Comparison of ENCODE assay signal across 8 cellular contexts in genomic region chr12:26832817-26833691, GRCh38.
DNase-seq lines count a peak whose midpoint lies in the region; ATAC-seq and TF ChIP-seq lines count a peak whose summit lies in the region.

ITPR2 (minus strand) TSS chr12:26833194; CDS start chr12:26832781, 413 bp downstream.

- TF ChIP-seq CTCF in AG09309 (IDR thresholded peaks at IDR 0.05; ENCODE audit: control insufficient read depth, insufficient read depth, low read depth, low read length, missing control alignments), result no peak

- DNase-seq in AG09309 (ENCODE audit: low read depth) (no peak), NCI-H2196 treated with DMSO at 0.1 percent for 48 hours (lab: John Stamatoyannopoulos, UW; ENCODE audit: unreplicated experiment) (peak; percentile 100), islet precursor cell (peak; percentile 99)
- DNase-seq in activated CD4-positive, CD25-positive, alpha-beta regulatory T cell (lab: John Stamatoyannopoulos, UW), result peak; percentile 78 to 89 (median 85)
- DNase-seq in central memory CD4-positive, alpha-beta T cell, result peak; percentile 85
- DNase-seq in stimulated activated CD4-positive, alpha-beta T cell treated with anti-CD3 and anti-CD28 coated beads, Interleukin-15, amount 100 ng/mL, for 1 hour (ENCODE audit: low read depth in 1 of 2, low spot score in 1 of 2), result peak; percentile 82 to 92

- H3K4me3 ChIP-seq in AG09309 (ENCODE audit: control insufficient read depth, low read depth, low read length), result peak within 1 kb of the TSS; percentile 97

- peak; percentile 82 for ATAC-seq in GM18868 (IDR thresholded peaks at IDR 0.05; ENCODE audit: unreplicated experiment)
- ATAC-seq in HG03103 (IDR thresholded peaks at IDR 0.05; ENCODE audit: low read depth, unreplicated experiment), result peak; percentile 69
